9 cellular contexts compared by ENCODE assay signal in genomic region chr14:99320105-99320572, GRCh38. TPM values are rescaled to one million over a fixed set of nuclear protein-coding genes. Genes with fewer than 3 reads are reported as not detected.
DNase-seq lines count a peak whose midpoint lies in the region; ATAC-seq and TF ChIP-seq lines count a peak whose summit lies in the region.
"Had no signal": no experiment of that assay in that cellular context is flagged by ENCODE, and none has a peak within 500 bp of the region (broad histone marks: within the 10 kb centered on the region; RNA-seq: fewer than 3 reads in every experiment).

No MANE protein-coding gene starts in this region.

- ATAC-seq in GM18909 (IDR thresholded peaks at IDR 0.05; ENCODE audit: poor library complexity, unreplicated experiment) = peak; percentile 72
- ATAC-seq in HG03442 (IDR thresholded peaks at IDR 0.05; ENCODE audit: unreplicated experiment) = peak; percentile 60

- H3K27me3 ChIP-seq in fibroblast of lung (ENCODE audit: control insufficient read depth, insufficient read depth, low read length) (no peaks in the 10 kb centered on the region), prostate gland (replicated peaks; ENCODE audit: insufficient read depth) (peaks cover 2% of the 10 kb centered on the region)

- 24% methylated on average over 19 of the region's 23 CpGs for WGBS in prostate gland

- no peak overlapping the region for H3K9ac ChIP-seq in fibroblast of lung (ENCODE audit: insufficient read depth, low read length)

- no peaks in the 10 kb centered on the region for H3K79me2 ChIP-seq in fibroblast of lung (ENCODE audit: control insufficient read depth, insufficient read depth, low read length)

- TF ChIP-seq CTCF in fibroblast of lung (conservative IDR thresholded peaks at IDR 0.05 in 1 of 2, IDR thresholded peaks at IDR 0.05 in 1 of 2; ENCODE audit: low read depth in 1 of 2, low read length in 2 of 2) (peak; percentile 55 to 64), prostate gland (IDR thresholded peaks at IDR 0.05) (peak; percentile 41 to 62 (median 45))

- H3K4me3 ChIP-seq in fibroblast of lung (replicated peaks in 1 of 4; ENCODE audit: control extremely low read depth in 1 of 4, insufficient read depth in 1 of 4, low read depth in 3 of 4, low read length in 4 of 4) (no peak overlapping the region), prostate gland (no peak overlapping the region)
- H3K4me3 ChIP-seq: skin epidermis had no signal

- no peak for TF ChIP-seq POLR2A in prostate gland (IDR thresholded peaks at IDR 0.05)

- DNase-seq in AG20443 (ENCODE audit: low spot score) (peak; percentile 79), NCI-H82 treated with DMSO at 0.1 percent for 48 hours (lab: John Stamatoyannopoulos, UW; ENCODE audit: unreplicated experiment) (peak; percentile 47), fibroblast of lung (ENCODE audit: low read depth in 2 of 2) (peak; percentile 6 to 16), prostate gland (ENCODE audit: low spot score) (no peak), hippocampal formation (lab: John Stamatoyannopoulos, UW) (no peak)
- DNase-seq in activated CD8-positive, alpha-beta memory T cell treated with anti-CD3 and anti-CD28 coated beads, Interleukin-2, amount 50 U/mL, for 4 hours = peak; percentile 68

- H3K4me2 ChIP-seq in fibroblast of lung (ENCODE audit: extremely low read depth, insufficient read depth, low read length) = no peak overlapping the region

- H4K20me1 ChIP-seq in fibroblast of lung (ENCODE audit: control insufficient read depth, extremely low read depth, insufficient read depth, low read length) = no peaks in the 10 kb centered on the region

- no peaks in the 10 kb centered on the region for H3K4me1 ChIP-seq in fibroblast of lung (ENCODE audit: control insufficient read depth, extremely low read depth, insufficient read depth, low read length)
- H3K4me1 ChIP-seq in prostate gland (replicated peaks) = no peaks in the 10 kb centered on the region

- intact Hi-C loops in prostate gland (cut with DNase I) = no loop called here

- H3K9me3 ChIP-seq in fibroblast of lung (ENCODE audit: control insufficient read depth, insufficient read depth, low read depth, low read length) (no peaks in the 10 kb centered on the region), prostate gland (no peaks in the 10 kb centered on the region)

- H3K36me3 ChIP-seq in fibroblast of lung (ENCODE audit: control insufficient read depth, insufficient read depth, low read length) (no peaks in the 10 kb centered on the region), prostate gland (no peaks in the 10 kb centered on the region)

- H3K27ac ChIP-seq in fibroblast of lung (ENCODE audit: insufficient read depth, low read length) = no peak overlapping the region
- H3K27ac ChIP-seq in prostate gland = no peak overlapping the region
- H3K27ac ChIP-seq: skin epidermis had no signal

- no peak overlapping the region for H2AFZ ChIP-seq in fibroblast of lung (ENCODE audit: low read length)

RNA-seq across cellular contexts. Expression of gene BCL11B, which starts 48.1 kb away (rescaled TPM):
- under 0.01 TPM in 2 replicates for total RNA-seq in fibroblast of lung
- not detected in 2 replicates for polyA plus RNA-seq in fibroblast of lung
- not detected in 2 replicates for polyA plus RNA-seq in fibroblast of lung (2012)
- not detected in 2 replicates for polyA minus RNA-seq in fibroblast of lung (ENCODE audit: low replicate concordance)
- total RNA-seq in prostate gland = 1 to 10 TPM; 2.8 to 5.4 TPM

Comparison
In these comparisons a context has a peak if more than half of its experiments do, and no peak if none do; other contexts are left out.
1. DNase-seq: peak in AG20443 (single experiment), NCI-H82 treated with DMSO at 0.1 percent for 48 hours (single experiment), activated CD8-positive, alpha-beta memory T cell treated with anti-CD3 and anti-CD28 coated beads, Interleukin-2, amount 50 U/mL, for 4 hours (single experiment) and fibroblast of lung (2 of 2); none in prostate gland (single experiment) and hippocampal formation (0 of 2).